8 cellular contexts compared by ENCODE assay signal in the genomic region with DNA sequence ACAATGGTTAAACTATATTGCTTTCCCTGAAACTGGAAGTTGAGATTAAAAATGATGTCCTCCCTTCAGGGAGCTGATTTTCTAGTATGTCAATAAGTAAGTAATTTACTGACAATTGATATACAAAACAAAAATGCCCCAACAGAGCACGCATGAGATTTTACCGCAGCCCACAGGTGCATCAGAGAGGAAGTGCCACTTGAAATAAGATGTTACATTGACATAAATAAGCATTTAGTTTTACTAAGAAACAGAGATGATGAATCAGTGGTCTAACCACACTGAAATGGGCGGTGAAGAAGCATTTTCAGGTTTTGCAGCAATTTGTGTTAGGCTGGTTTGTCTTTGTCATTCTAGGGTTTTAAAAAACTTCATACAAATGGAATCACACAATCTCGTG. TPM values are rescaled to one million over a fixed set of nuclear protein-coding genes. Genes with fewer than 3 reads are reported as not detected.
DNase-seq lines count a peak whose midpoint lies in the region; ATAC-seq and TF ChIP-seq lines count a peak whose summit lies in the region.

No MANE protein-coding gene starts in this region.

- no peak for TF ChIP-seq CTCF in coronary artery (IDR thresholded peaks at IDR 0.05)
- no peak for TF ChIP-seq CTCF in endothelial cell (IDR thresholded peaks at IDR 0.05; ENCODE audit: unreplicated experiment)

- H3K27me3 Mint-ChIP-seq in activated CD4-positive, alpha-beta memory T cell treated with anti-CD3 and anti-CD28 coated beads for 36 hours: no peaks in the 10 kb centered on the region
- no peaks in the 10 kb centered on the region for H3K27me3 Mint-ChIP-seq in endothelial cell (ENCODE audit: unreplicated experiment)

- CTCF ChIA-PET in activated CD4-positive, alpha-beta memory T cell treated with anti-CD3 and anti-CD28 coated beads for 36 hours (lab: Charles Lee): interaction anchor here (0.8 to 4.0 kb wide), 17 partner anchors 9 to 127 kb away, joined by 3 to 64 read pairs (median 13); a partner anchor contains a TSS

- no peak overlapping the region for H3K4me3 ChIP-seq in coronary artery

- DNase-seq in activated CD4-positive, alpha-beta memory T cell treated with anti-CD3 and anti-CD28 coated beads for 36 hours: peak; percentile 90
- DNase-seq in stimulated activated CD4-positive, alpha-beta T cell treated with anti-CD3 and anti-CD28 coated beads, Interleukin-1b, Interleukin-23, amount 100 ng/mL, for 48 hours: peak; percentile 81
- DNase-seq in coronary artery (ENCODE audit: low spot score) (no peak), NCI-H1694 (lab: John Stamatoyannopoulos, UW) (no peak), endothelial cell (ENCODE audit: low spot score) (no peak), Right ventricle myocardium superior (no peak)

- H3K4me1 Mint-ChIP-seq in activated CD4-positive, alpha-beta memory T cell treated with anti-CD3 and anti-CD28 coated beads for 36 hours (ENCODE audit: low read depth): peaks cover 69% of the 10 kb centered on the region
- peaks cover 9% of the 10 kb centered on the region for H3K4me1 Mint-ChIP-seq in endothelial cell (ENCODE audit: unreplicated experiment)

- H3K9me3 Mint-ChIP-seq in activated CD4-positive, alpha-beta memory T cell treated with anti-CD3 and anti-CD28 coated beads for 36 hours: peaks cover 2% of the 10 kb centered on the region
- no peaks in the 10 kb centered on the region for H3K9me3 Mint-ChIP-seq in endothelial cell (ENCODE audit: unreplicated experiment)

- peak overlapping the region; percentile 79 for H3K27ac Mint-ChIP-seq in activated CD4-positive, alpha-beta memory T cell treated with anti-CD3 and anti-CD28 coated beads for 36 hours
- H3K27ac Mint-ChIP-seq in endothelial cell (ENCODE audit: unreplicated experiment): no peak overlapping the region

- H3K4me3 Mint-ChIP-seq in activated CD4-positive, alpha-beta memory T cell treated with anti-CD3 and anti-CD28 coated beads for 36 hours: peak overlapping the region; percentile 74
- no peak overlapping the region for H3K4me3 Mint-ChIP-seq in endothelial cell (ENCODE audit: unreplicated experiment)

- intact Hi-C loops in activated CD4-positive, alpha-beta memory T cell treated with anti-CD3 and anti-CD28 coated beads for 36 hours (cut with micrococcal nuclease): loop anchor here (1.0 to 10.0 kb wide), 9 partner anchors 8 to 803 kb away; a partner anchor contains a TSS
- intact Hi-C loops in Right ventricle myocardium superior (cut with DNase I): no loop called here

- no peak overlapping the region for H3K27ac ChIP-seq in coronary artery

- ATAC-seq in GM19395 (IDR thresholded peaks at IDR 0.05; ENCODE audit: unreplicated experiment) (peak; percentile 77), HG03378 (IDR thresholded peaks at IDR 0.05; ENCODE audit: unreplicated experiment) (peak; percentile 70), Right ventricle myocardium superior (ENCODE audit: poor library complexity) (no peak)

- H3K36me3 Mint-ChIP-seq in activated CD4-positive, alpha-beta memory T cell treated with anti-CD3 and anti-CD28 coated beads for 36 hours: peaks cover 7% of the 10 kb centered on the region
- H3K36me3 Mint-ChIP-seq in endothelial cell (ENCODE audit: low read depth, unreplicated experiment): no peaks in the 10 kb centered on the region

- POLR2A ChIA-PET in activated CD4-positive, alpha-beta memory T cell treated with anti-CD3 and anti-CD28 coated beads for 36 hours (lab: Charles Lee): interaction anchor here (1.0 to 4.1 kb wide), 13 partner anchors 8 to 127 kb away, joined by 3 to 46 read pairs (median 4); a partner anchor contains a TSS

RNA-seq across cellular contexts. Expression of a gene that starts 8.8 kb away (rescaled TPM):
- 1 to 10 TPM; 6.5 to 7.4 TPM for total RNA-seq in activated CD4-positive, alpha-beta memory T cell treated with anti-CD3 and anti-CD28 coated beads for 36 hours
- total RNA-seq in endothelial cell (ENCODE audit: unreplicated experiment): not detected
- total RNA-seq in Right ventricle myocardium superior: not detected

RNA-seq across cellular contexts. Expression of a gene that starts 19.0 kb away (rescaled TPM):
- total RNA-seq in activated CD4-positive, alpha-beta memory T cell treated with anti-CD3 and anti-CD28 coated beads for 36 hours: 100 to 1,000 TPM; 118 to 120 TPM
- total RNA-seq in endothelial cell (ENCODE audit: unreplicated experiment) (0.69 TPM), Right ventricle myocardium superior (0.40 TPM)

Comparison
In these comparisons a context has a peak if more than half of its experiments do, and no peak if none do; other contexts are left out.
1. DNase-seq: peak in activated CD4-positive, alpha-beta memory T cell treated with anti-CD3 and anti-CD28 coated beads for 36 hours (single experiment) and stimulated activated CD4-positive, alpha-beta T cell treated with anti-CD3 and anti-CD28 coated beads, Interleukin-1b, Interleukin-23, amount 100 ng/mL, for 48 hours (single experiment); none in coronary artery (single experiment), NCI-H1694 (single experiment), endothelial cell (single experiment) and Right ventricle myocardium superior (single experiment).
2. RNA of a gene that starts 19.0 kb away (total RNA-seq): 118 to 120 TPM in activated CD4-positive, alpha-beta memory T cell treated with anti-CD3 and anti-CD28 coated beads for 36 hours; 0.69 TPM in endothelial cell (single experiment) and 0.40 TPM in Right ventricle myocardium superior (single experiment); every median in the first group is over 10 times any median in the second.